Comparison of ENCODE assay signal across 17 cellular contexts in genomic region chr16:49952386-49952785, GRCh38.
DNase-seq lines count a peak whose midpoint lies in the region; ATAC-seq and TF ChIP-seq lines count a peak whose summit lies in the region.
"Had no signal": no experiment of that assay in that cellular context is flagged by ENCODE, and none has a peak within 500 bp of the region (broad histone marks: within the 10 kb centered on the region; RNA-seq: fewer than 3 reads in every experiment).

No MANE protein-coding gene starts in this region.

- no peaks in the 10 kb centered on the region for H3K9me2 ChIP-seq in PC-3 (replicated peaks; ENCODE audit: low read length)

- H2AFZ ChIP-seq in PC-3 (ENCODE audit: low read length), result no peak overlapping the region

- H3K4me1 ChIP-seq in PC-3 (ENCODE audit: insufficient read depth, low read length), result no peaks in the 10 kb centered on the region
- H3K4me1 ChIP-seq: left ventricle myocardium inferior had no signal

- DNase-seq in HEK293T (ENCODE audit: extremely low spot score) (no peak), PC-3 (peak; percentile 35), epithelial cell of esophagus (ENCODE audit: low read depth) (peak; percentile 24), retinal pigment epithelial cell (ENCODE audit: low read depth) (peak; percentile 63), NCI-H146 (lab: John Stamatoyannopoulos, UW) (no peak), iPS-NIHi7 (ENCODE audit: extremely low spot score) (no peak)
- DNase-seq: central memory CD4-positive, alpha-beta T cell; glutamatergic neuron; left ventricle myocardium inferior; naive thymus-derived CD4-positive, alpha-beta T cell; NCI-H1694 treated with DMSO at 0.1 percent for 48 hours; NCI-H524; stimulated activated CD4-positive, alpha-beta T cell treated with anti-CD3 and anti-CD28 coated beads, Interleukin-2, amount 100 ng/mL, for 24 hours; stimulated activated CD8-positive, alpha-beta memory T cell treated with anti-CD3 and anti-CD28 coated beads, Interleukin-4, amount 100 ng/mL, for 48 hours; T-helper 2 cell had no signal

- H4K20me1 ChIP-seq in PC-3 (ENCODE audit: low read length), result no peaks in the 10 kb centered on the region

- H3K9ac ChIP-seq in PC-3 (ENCODE audit: low read length), result no peak overlapping the region

- H3K79me2 ChIP-seq in PC-3 (ENCODE audit: low read length), result no peaks in the 10 kb centered on the region

- H3K9me3 ChIP-seq in PC-3 (ENCODE audit: low read length), result no peaks in the 10 kb centered on the region
- H3K9me3 ChIP-seq: left ventricle myocardium inferior had no signal

- CTCF ChIA-PET in HEK293T (lab: Yijun Ruan, JAX) (no interaction called here), PC-3 (lab: Charles Lee) (no interaction called here)

- BruUV-seq in PC-3 (replicated peaks; lab: Mats Ljungman, UMichigan), result no TSS peak

- no peak overlapping the region for H3K4me2 ChIP-seq in PC-3 (ENCODE audit: low read length)

- peaks cover 4% of the 10 kb centered on the region; the same call in 1 of the 2 replicates for H3K27me3 ChIP-seq in PC-3 (ENCODE audit: low read length)

- H3K4me3 ChIP-seq in PC-3 (ENCODE audit: low read length) (no peak overlapping the region), epithelial cell of esophagus (ENCODE audit: low read length) (no peak overlapping the region), retinal pigment epithelial cell (ENCODE audit: low read length) (no peak overlapping the region)
- H3K4me3 ChIP-seq: left ventricle myocardium inferior had no signal

- no peak overlapping the region for H3K27ac ChIP-seq in PC-3 (ENCODE audit: low read length)
- H3K27ac ChIP-seq: left ventricle myocardium inferior had no signal

- intact Hi-C loops in PC-3 (cut with micrococcal nuclease), result no loop called here

- POLR2A ChIA-PET in HEK293T (lab: Yijun Ruan, JAX) (no interaction called here), PC-3 (lab: Charles Lee; ENCODE audit: unreplicated experiment) (no interaction called here)

- H3K36me3 ChIP-seq in PC-3 (ENCODE audit: low read depth, low read length), result no peaks in the 10 kb centered on the region
- H3K36me3 ChIP-seq: left ventricle myocardium inferior had no signal

- ATAC-seq in PC-3 (no peak), HG03175 (IDR thresholded peaks at IDR 0.05; ENCODE audit: unreplicated experiment) (no peak)
- ATAC-seq: naive thymus-derived CD4-positive, alpha-beta T cell; Panc1 had no signal

- TF ChIP-seq CTCF in PC-3 (conservative IDR thresholded peaks at IDR 0.05; ENCODE audit: low read depth, low read length), result no peak
- TF ChIP-seq CTCF in epithelial cell of esophagus (IDR thresholded peaks at IDR 0.05; ENCODE audit: insufficient read depth, low read depth, low read length, missing control alignments), result no peak
- no peak for TF ChIP-seq CTCF in retinal pigment epithelial cell (conservative IDR thresholded peaks at IDR 0.05; ENCODE audit: low read depth, low read length)

- no peaks in the 10 kb centered on the region for H3F3A ChIP-seq in PC-3 (ENCODE audit: low read length, unreplicated experiment)

TF ChIP-seq in HEK293T, 16 proteins besides CTCF, POLR2A, EP300 and RAD21:
- TF ChIP-seq ZNF384 (IDR thresholded peaks at IDR 0.05) (no peak), PKNOX1 (IDR thresholded peaks at IDR 0.05) (peak; percentile 7; the same call in 1 of the 2 replicates)

Comparison
In these comparisons a context has a peak if more than half of its experiments do, and no peak if none do; other contexts are left out.
1. DNase-seq: peak in PC-3 (single experiment), epithelial cell of esophagus (single experiment) and retinal pigment epithelial cell (single experiment); none in HEK293T (single experiment), NCI-H146 (single experiment) and iPS-NIHi7 (single experiment).